Comparison of ENCODE assay signal across 8 cellular contexts in genomic region chr3:160564949-160565441, GRCh38. TPM values are rescaled to one million over a fixed set of nuclear protein-coding genes. Genes with fewer than 3 reads are reported as not detected.
DNase-seq lines count a peak whose midpoint lies in the region; ATAC-seq and TF ChIP-seq lines count a peak whose summit lies in the region.

No MANE protein-coding gene starts in this region.

- no peak overlapping the region for H3K4me2 ChIP-seq in mammary epithelial cell (ENCODE audit: insufficient read depth, low read depth, low read length)

- DNase-seq in T-helper 17 cell (peak; percentile 43 to 63 (median 59)), mammary epithelial cell (peak; percentile 66), kidney epithelial cell (ENCODE audit: low read depth) (no peak), Ammon's horn (ENCODE audit: low spot score) (no peak)
- peak; percentile 36 for DNase-seq in stimulated activated CD4-positive, alpha-beta T cell treated with anti-CD3 and anti-CD28 coated beads, Interleukin-2, amount 100 ng/mL, for 4 hours (ENCODE audit: low read depth)

- no peaks in the 10 kb centered on the region for H3K27me3 Mint-ChIP-seq in T-helper 17 cell

- peak overlapping the region; percentile 90 for H3K27ac ChIP-seq in HUES48 (ENCODE audit: low read depth, low read length)
- peak overlapping the region; percentile 81 for H3K27ac ChIP-seq in mammary epithelial cell (ENCODE audit: insufficient read depth, low read depth, low read length)

- ATAC-seq in GM21528 (IDR thresholded peaks at IDR 0.05; ENCODE audit: low FRiP score, unreplicated experiment) (peak; percentile 60), T-helper 17 cell (peak; percentile 49)

- H3K4me3 Mint-ChIP-seq in T-helper 17 cell = peak overlapping the region; percentile 97

- H3K79me2 ChIP-seq in mammary epithelial cell (ENCODE audit: insufficient read depth, low read length) = peaks cover 75% of the 10 kb centered on the region

- H3K4me3 ChIP-seq in GM08714 (ENCODE audit: low read length) (peak overlapping the region; percentile 99), HUES48 (ENCODE audit: low read depth, low read length) (peak overlapping the region; percentile 71), mammary epithelial cell (replicated peaks in 1 of 3; ENCODE audit: insufficient read depth in 1 of 3, low read depth in 2 of 3, low read length in 3 of 3) (peak overlapping the region; percentile 72 to 91 (median 85)), kidney epithelial cell (ENCODE audit: low read depth, low read length) (peak overlapping the region; percentile 93)

- H3K27me3 ChIP-seq in HUES48 (ENCODE audit: control insufficient read depth, insufficient read depth, low read length) = no peaks in the 10 kb centered on the region
- no peaks in the 10 kb centered on the region for H3K27me3 ChIP-seq in mammary epithelial cell (ENCODE audit: insufficient read depth, low read length)
- H3K27me3 ChIP-seq in kidney epithelial cell (ENCODE audit: control insufficient read depth, insufficient read depth, low read length) = no peaks in the 10 kb centered on the region

- no CpG with 5 or more reads among the region's 62 CpGs for WGBS in mammary epithelial cell (ENCODE audit: low coverage, missing lambda C conversion rate)

- H3K9ac ChIP-seq in HUES48 (ENCODE audit: low read depth, low read length) (peak overlapping the region; percentile 68), mammary epithelial cell (ENCODE audit: insufficient read depth, low read length) (peak overlapping the region; percentile 84)

- H3K36me3 ChIP-seq in HUES48 (ENCODE audit: control insufficient read depth, insufficient read depth, low read length) = peaks cover 18% of the 10 kb centered on the region
- peaks cover 5% of the 10 kb centered on the region for H3K36me3 ChIP-seq in mammary epithelial cell (ENCODE audit: insufficient read depth, low read length)
- peaks cover 1% of the 10 kb centered on the region for H3K36me3 ChIP-seq in kidney epithelial cell (ENCODE audit: control insufficient read depth, insufficient read depth, low read length)

- intact Hi-C loops in mammary epithelial cell (cut with micrococcal nuclease) = loop anchor here (2.0 to 10.0 kb wide), 5 partner anchors 47 to 852 kb away; partner anchors contain the start of gene NMD3

- H4K20me1 ChIP-seq in mammary epithelial cell (ENCODE audit: insufficient read depth, low read length) = peaks cover 3% of the 10 kb centered on the region

- peaks cover 44% of the 10 kb centered on the region for H3K4me1 Mint-ChIP-seq in T-helper 17 cell

- no peak for TF ChIP-seq CTCF in mammary epithelial cell (conservative IDR thresholded peaks at IDR 0.05 in 1 of 2, IDR thresholded peaks at IDR 0.05 in 1 of 2; ENCODE audit: extremely low read depth in 1 of 2, insufficient read depth in 1 of 2, low read depth in 1 of 2, low read length in 2 of 2)
- no peak for TF ChIP-seq CTCF in kidney epithelial cell (IDR thresholded peaks at IDR 0.05; ENCODE audit: insufficient read depth, low read length, poor library complexity, severe bottlenecking)

- CTCF ChIA-PET in mammary epithelial cell (lab: Charles Lee; ENCODE audit: low non-redundant PET) = no interaction called here

- no TSS peak for BruUV-seq in mammary epithelial cell (replicated peaks; lab: Mats Ljungman, UMichigan)

- H3K27ac Mint-ChIP-seq in T-helper 17 cell = peak overlapping the region; percentile 95

- H2AFZ ChIP-seq in mammary epithelial cell (ENCODE audit: low read depth, low read length) = peak overlapping the region; percentile 63

- dilution Hi-C loops in mammary epithelial cell (cut with HindIII; ENCODE audit: low sequenced_read_pairs) = no loop called here

- in situ Hi-C loops in mammary epithelial cell (cut with MboI; ENCODE audit: low sequenced_read_pairs in 2 of 2) = loop anchor here in 1 of 2 donors (5.0 to 10.0 kb wide), 2 partner anchors 192 to 850 kb away; partner anchors contain the start of gene PPM1L

- H3K9me3 ChIP-seq in HUES48 (ENCODE audit: control insufficient read depth, insufficient read depth, low read length) (no peaks in the 10 kb centered on the region), T-helper 17 cell (ENCODE audit: control insufficient read depth, low read length, poor library complexity, severe bottlenecking) (no peaks in the 10 kb centered on the region), mammary epithelial cell (replicated peaks; ENCODE audit: insufficient read depth, low read length) (no peaks in the 10 kb centered on the region)

- H3K4me1 ChIP-seq in HUES48 (ENCODE audit: control insufficient read depth, insufficient read depth, low read length) (peaks cover 19% of the 10 kb centered on the region), mammary epithelial cell (ENCODE audit: insufficient read depth, low read length) (peaks cover 7% of the 10 kb centered on the region)

- H3K36me3 Mint-ChIP-seq in T-helper 17 cell (ENCODE audit: low read depth) = no peaks in the 10 kb centered on the region

RNA-seq across cellular contexts. Expression of gene KPNA4, which starts 0.4 kb away (rescaled TPM):
- total RNA-seq in T-helper 17 cell (10 to 100 TPM; 48.9 to 61.9 TPM), mammary epithelial cell (100 to 1,000 TPM in 1 of 2 donors, 10 to 100 TPM in 1; 54.0 to 104 TPM), kidney epithelial cell (34.4 and 38.0 TPM in 2 replicates)
- polyA plus RNA-seq in mammary epithelial cell = 22.2 TPM
- polyA minus RNA-seq in mammary epithelial cell = 40.3 TPM

Comparison
In these comparisons a context has a peak if more than half of its experiments do, and no peak if none do; other contexts are left out.
1. DNase-seq: peak in T-helper 17 cell (3 of 3), mammary epithelial cell (single experiment) and stimulated activated CD4-positive, alpha-beta T cell treated with anti-CD3 and anti-CD28 coated beads, Interleukin-2, amount 100 ng/mL, for 4 hours (single experiment); none in kidney epithelial cell (single experiment) and Ammon's horn (single experiment).
2. Peak in every context shown above with its lines, with median percentiles within 50 percentile points of each other: H3K4me3 ChIP-seq.